In genomic region chr6:166351715-166352285, GRCh38 we compare ENCODE assay signal across 1 cellular context.
A peak's percentile ranks its signal among the peaks of the same experiment; 100 is the strongest.
TF ChIP-seq lines count a peak whose summit lies in the region.

No MANE protein-coding gene starts in this region.

TF ChIP-seq in HepG2, 621 proteins besides CTCF, POLR2A, EP300 and RAD21 (continued from another document and continues in another):
- no peak for TF ChIP-seq TRAFD1 (CRISPR knock-in tag; IDR thresholded peaks at IDR 0.05; ENCODE audit: borderline replicate concordance)
- TF ChIP-seq, protein P1, sequence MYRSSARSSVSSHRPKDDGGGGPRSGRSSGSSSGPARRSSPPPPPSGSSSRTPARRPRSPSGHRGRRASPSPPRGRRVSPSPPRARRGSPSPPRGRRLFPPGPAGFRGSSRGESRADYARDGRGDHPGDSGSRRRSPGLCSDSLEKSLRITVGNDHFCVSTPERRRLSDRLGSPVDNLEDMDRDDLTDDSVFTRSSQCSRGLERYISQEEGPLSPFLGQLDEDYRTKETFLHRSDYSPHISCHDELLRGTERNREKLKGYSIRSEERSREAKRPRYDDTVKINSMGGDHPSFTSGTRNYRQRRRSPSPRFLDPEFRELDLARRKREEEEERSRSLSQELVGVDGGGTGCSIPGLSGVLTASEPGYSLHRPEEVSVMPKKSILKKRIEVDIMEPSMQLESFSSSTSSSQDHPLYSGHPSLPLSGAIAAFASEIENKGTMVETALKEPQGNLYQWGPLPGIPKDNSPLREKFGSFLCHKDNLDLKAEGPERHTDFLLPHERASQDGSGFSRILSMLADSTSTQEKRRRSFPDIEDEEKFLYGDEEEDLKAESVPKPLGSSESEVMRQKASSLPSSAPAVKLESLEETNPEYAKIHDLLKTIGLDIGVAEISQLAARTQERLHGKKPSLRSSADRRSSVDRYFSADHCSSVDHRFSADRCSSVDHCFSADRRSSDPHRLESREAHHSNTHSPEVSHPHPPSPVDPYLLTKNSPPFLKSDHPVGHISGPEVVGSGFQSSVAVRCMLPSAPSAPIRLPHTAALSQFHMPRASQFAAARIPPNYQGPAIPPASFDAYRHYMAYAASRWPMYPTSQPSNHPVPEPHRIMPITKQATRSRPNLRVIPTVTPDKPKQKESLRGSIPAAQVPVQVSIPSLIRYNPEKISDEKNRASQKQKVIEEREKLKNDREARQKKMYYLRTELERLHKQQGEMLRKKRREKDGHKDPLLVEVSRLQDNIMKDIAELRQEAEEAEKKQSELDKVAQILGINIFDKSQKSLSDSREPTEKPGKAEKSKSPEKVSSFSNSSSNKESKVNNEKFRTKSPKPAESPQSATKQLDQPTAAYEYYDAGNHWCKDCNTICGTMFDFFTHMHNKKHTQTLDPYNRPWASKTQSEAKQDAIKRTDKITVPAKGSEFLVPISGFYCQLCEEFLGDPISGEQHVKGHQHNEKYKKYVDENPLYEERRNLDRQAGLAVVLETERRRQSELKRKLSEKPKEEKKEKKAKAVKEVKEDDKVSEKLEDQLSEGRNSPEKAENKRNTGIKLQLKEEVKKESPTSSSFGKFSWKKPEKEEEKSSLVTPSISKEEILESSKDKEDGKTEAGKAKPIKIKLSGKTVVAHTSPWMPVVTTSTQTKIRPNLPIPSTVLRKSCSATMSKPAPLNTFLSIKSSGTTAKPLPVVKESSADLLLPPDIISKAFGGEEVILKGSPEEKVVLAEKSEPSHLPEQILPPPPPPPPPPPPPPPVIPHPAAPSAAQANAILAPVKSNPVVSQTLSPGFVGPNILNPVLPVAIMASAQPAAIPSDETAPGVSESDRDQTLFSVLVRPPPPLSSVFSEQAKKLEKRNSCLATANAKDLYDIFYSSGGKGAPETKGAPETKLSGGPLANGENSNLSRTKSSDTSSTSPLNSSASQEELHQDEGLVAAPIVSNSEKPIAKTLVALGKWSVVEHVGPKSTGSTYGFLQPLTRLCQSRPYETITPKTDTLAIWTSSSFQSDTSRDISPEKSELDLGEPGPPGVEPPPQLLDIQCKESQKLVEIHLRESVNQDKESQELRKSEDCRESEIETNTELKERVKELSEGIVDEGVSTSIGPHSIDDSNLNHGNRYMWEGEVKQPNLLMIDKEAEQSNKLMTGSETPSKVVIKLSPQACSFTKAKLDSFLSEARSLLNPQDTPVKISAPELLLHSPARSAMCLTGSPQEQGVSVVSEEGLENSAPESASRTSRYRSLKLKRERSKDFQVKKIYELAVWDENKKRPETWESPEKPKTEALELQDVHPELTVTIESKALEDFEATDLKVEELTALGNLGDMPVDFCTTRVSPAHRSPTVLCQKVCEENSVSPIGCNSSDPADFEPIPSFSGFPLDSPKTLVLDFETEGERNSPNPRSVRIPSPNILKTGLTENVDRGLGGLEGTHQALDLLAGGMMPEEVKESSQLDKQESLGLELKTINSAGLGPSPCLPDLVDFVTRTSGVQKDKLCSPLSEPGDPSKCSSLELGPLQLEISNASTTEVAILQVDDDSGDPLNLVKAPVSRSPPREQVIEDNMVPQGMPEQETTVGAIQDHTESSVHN (CRISPR knock-in tag; IDR thresholded peaks at IDR 0.05) = no peak
- TF ChIP-seq SRF (IDR thresholded peaks at IDR 0.05; ENCODE audit: low read depth, low read length) = 0 out of 2 replicates have a peak, but pooled peaks have one; percentile 36
- TF ChIP-seq TBX2 (CRISPR knock-in tag; IDR thresholded peaks at IDR 0.05; ENCODE audit: borderline replicate concordance) = peak; percentile 61; the same call in 1 of the 2 replicates
- TF ChIP-seq MLXIP (CRISPR knock-in tag; IDR thresholded peaks at IDR 0.05; ENCODE audit: borderline replicate concordance) = no peak
- TF ChIP-seq TCF7L2 (IDR thresholded peaks at IDR 0.05; ENCODE audit: low read depth, low read length) = no peak
- no peak for TF ChIP-seq SOX13 (IDR thresholded peaks at IDR 0.05)
- TF ChIP-seq SOX13 (CRISPR knock-in tag; conservative IDR thresholded peaks at IDR 0.05 in 1 of 2, IDR thresholded peaks at IDR 0.05 in 1 of 2) = peak in 1 of 2 experiments; percentile 64; a peak in 1 of 4 replicates
- peak; percentile 45; the same call in 1 of the 2 replicates for TF ChIP-seq ZNF317 (CRISPR knock-in tag; IDR thresholded peaks at IDR 0.05)
- TF ChIP-seq, protein P2, sequence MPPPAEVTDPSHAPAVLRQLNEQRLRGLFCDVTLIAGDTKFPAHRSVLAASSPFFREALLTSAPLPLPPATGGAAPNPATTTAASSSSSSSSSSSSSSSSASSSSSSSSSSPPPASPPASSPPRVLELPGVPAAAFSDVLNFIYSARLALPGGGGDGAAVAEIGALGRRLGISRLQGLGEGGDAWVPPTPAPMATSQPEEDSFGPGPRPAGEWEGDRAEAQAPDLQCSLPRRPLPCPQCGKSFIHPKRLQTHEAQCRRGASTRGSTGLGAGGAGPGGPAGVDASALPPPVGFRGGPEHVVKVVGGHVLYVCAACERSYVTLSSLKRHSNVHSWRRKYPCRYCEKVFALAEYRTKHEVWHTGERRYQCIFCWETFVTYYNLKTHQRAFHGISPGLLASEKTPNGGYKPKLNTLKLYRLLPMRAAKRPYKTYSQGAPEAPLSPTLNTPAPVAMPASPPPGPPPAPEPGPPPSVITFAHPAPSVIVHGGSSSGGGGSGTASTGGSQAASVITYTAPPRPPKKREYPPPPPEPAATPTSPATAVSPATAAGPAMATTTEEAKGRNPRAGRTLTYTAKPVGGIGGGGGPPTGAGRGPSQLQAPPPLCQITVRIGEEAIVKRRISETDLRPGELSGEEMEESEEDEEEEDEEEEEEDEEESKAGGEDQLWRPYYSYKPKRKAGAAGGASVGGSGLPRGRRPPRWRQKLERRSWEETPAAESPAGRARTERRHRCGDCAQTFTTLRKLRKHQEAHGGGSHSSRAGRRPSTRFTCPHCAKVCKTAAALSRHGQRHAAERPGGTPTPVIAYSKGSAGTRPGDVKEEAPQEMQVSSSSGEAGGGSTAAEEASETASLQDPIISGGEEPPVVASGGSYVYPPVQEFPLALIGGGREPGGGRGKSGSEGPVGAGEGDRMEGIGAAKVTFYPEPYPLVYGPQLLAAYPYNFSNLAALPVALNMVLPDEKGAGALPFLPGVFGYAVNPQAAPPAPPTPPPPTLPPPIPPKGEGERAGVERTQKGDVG (CRISPR knock-in tag; IDR thresholded peaks at IDR 0.05; ENCODE audit: borderline replicate concordance) = no peak
- TF ChIP-seq, protein P3, sequence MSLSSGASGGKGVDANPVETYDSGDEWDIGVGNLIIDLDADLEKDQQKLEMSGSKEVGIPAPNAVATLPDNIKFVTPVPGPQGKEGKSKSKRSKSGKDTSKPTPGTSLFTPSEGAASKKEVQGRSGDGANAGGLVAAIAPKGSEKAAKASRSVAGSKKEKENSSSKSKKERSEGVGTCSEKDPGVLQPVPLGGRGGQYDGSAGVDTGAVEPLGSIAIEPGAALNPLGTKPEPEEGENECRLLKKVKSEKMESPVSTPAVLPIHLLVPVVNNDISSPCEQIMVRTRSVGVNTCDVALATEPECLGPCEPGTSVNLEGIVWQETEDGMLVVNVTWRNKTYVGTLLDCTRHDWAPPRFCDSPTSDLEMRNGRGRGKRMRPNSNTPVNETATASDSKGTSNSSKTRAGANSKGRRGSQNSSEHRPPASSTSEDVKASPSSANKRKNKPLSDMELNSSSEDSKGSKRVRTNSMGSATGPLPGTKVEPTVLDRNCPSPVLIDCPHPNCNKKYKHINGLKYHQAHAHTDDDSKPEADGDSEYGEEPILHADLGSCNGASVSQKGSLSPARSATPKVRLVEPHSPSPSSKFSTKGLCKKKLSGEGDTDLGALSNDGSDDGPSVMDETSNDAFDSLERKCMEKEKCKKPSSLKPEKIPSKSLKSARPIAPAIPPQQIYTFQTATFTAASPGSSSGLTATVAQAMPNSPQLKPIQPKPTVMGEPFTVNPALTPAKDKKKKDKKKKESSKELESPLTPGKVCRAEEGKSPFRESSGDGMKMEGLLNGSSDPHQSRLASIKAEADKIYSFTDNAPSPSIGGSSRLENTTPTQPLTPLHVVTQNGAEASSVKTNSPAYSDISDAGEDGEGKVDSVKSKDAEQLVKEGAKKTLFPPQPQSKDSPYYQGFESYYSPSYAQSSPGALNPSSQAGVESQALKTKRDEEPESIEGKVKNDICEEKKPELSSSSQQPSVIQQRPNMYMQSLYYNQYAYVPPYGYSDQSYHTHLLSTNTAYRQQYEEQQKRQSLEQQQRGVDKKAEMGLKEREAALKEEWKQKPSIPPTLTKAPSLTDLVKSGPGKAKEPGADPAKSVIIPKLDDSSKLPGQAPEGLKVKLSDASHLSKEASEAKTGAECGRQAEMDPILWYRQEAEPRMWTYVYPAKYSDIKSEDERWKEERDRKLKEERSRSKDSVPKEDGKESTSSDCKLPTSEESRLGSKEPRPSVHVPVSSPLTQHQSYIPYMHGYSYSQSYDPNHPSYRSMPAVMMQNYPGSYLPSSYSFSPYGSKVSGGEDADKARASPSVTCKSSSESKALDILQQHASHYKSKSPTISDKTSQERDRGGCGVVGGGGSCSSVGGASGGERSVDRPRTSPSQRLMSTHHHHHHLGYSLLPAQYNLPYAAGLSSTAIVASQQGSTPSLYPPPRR (CRISPR knock-in tag; IDR thresholded peaks at IDR 0.05; ENCODE audit: borderline replicate concordance) = peak; percentile 69; the same call in 1 of the 2 replicates
- no peak for TF ChIP-seq SMYD3 (CRISPR knock-in tag; IDR thresholded peaks at IDR 0.05)
- TF ChIP-seq ZSCAN31 (CRISPR knock-in tag; IDR thresholded peaks at IDR 0.05; ENCODE audit: low read depth) = no peak
- peak; percentile 73 for TF ChIP-seq FOXA3 (CRISPR knock-in tag; IDR thresholded peaks at IDR 0.05)
- no peak for TF ChIP-seq MAX (IDR thresholded peaks at IDR 0.05)
- TF ChIP-seq ZNF335 (CRISPR knock-in tag; IDR thresholded peaks at IDR 0.05) = no peak
- no peak for TF ChIP-seq PATZ1 (CRISPR knock-in tag; IDR thresholded peaks at IDR 0.05)
- TF ChIP-seq PCBP2 (optimal IDR thresholded peaks at IDR 0.05; ENCODE audit: low read depth, low read length, poor library complexity, severe bottlenecking) = no peak
- TF ChIP-seq RCOR2 (CRISPR knock-in tag; IDR thresholded peaks at IDR 0.05) = peak; percentile 72
- peak; percentile 71; the same call in 1 of the 2 replicates for TF ChIP-seq RORA (CRISPR knock-in tag; IDR thresholded peaks at IDR 0.05)
